ENCODE assay signal across 8 cellular contexts in genomic region chr1:204445860-204446412, GRCh38. TPM values are rescaled to one million over a fixed set of nuclear protein-coding genes. Genes with fewer than 3 reads are reported as not detected.
DNase-seq lines count a peak whose midpoint lies in the region; ATAC-seq and TF ChIP-seq lines count a peak whose summit lies in the region.

No MANE protein-coding gene starts in this region.

- ATAC-seq in activated naive CD8-positive, alpha-beta T cell treated with anti-CD3 and anti-CD28 coated beads, Interleukin-2, amount 50 U/mL, for 24 hours = peak; percentile 9
- ATAC-seq in memory B cell (ENCODE audit: low read depth) (peak; percentile 23), GM19328 (IDR thresholded peaks at IDR 0.05; ENCODE audit: unreplicated experiment) (no peak)

- no peak overlapping the region for H3K4me3 Mint-ChIP-seq in HFFc6
- H3K4me3 Mint-ChIP-seq in activated naive CD8-positive, alpha-beta T cell treated with anti-CD3 and anti-CD28 coated beads, Interleukin-2, amount 50 U/mL, for 24 hours = no peak overlapping the region
- H3K4me3 Mint-ChIP-seq in memory B cell = no peak overlapping the region
- H3K4me3 Mint-ChIP-seq in CD14-positive monocyte = no peak overlapping the region

- TF ChIP-seq CTCF in HFFc6 (IDR thresholded peaks at IDR 0.05) = peak; percentile 72
- TF ChIP-seq CTCF in CD14-positive monocyte (IDR thresholded peaks at IDR 0.05) = no peak

- H3K27ac Mint-ChIP-seq in HFFc6 (no peak overlapping the region), memory B cell (peak overlapping the region; percentile 85), CD14-positive monocyte (no peak overlapping the region)
- no peak overlapping the region for H3K27ac Mint-ChIP-seq in activated naive CD8-positive, alpha-beta T cell treated with anti-CD3 and anti-CD28 coated beads, Interleukin-2, amount 50 U/mL, for 24 hours

- DNase-seq in DMS53 (lab: John Stamatoyannopoulos, UW) (peak; percentile 77), HFFc6 (peak; percentile 20), RPMI7951 (ENCODE audit: low read depth) (peak; percentile 51), memory B cell (ENCODE audit: low spot score in 2 of 2) (peak; percentile 45 to 50), GF-D8 (lab: John Stamatoyannopoulos, UW) (no peak), CD14-positive monocyte (ENCODE audit: low spot score) (no peak)
- DNase-seq in activated naive CD8-positive, alpha-beta T cell treated with anti-CD3 and anti-CD28 coated beads, Interleukin-2, amount 50 U/mL, for 24 hours = peak; percentile 73

- intact Hi-C loops in CD14-positive monocyte (cut with micrococcal nuclease) = loop anchor here (1.0 to 5.0 kb wide), 2 partner anchors 56 to 57 kb away; no protein-coding TSS in a partner anchor

- peaks cover 13% of the 10 kb centered on the region for H3K27me3 Mint-ChIP-seq in HFFc6 (ENCODE audit: insufficient read depth)
- no peaks in the 10 kb centered on the region for H3K27me3 Mint-ChIP-seq in activated naive CD8-positive, alpha-beta T cell treated with anti-CD3 and anti-CD28 coated beads, Interleukin-2, amount 50 U/mL, for 24 hours
- no peaks in the 10 kb centered on the region for H3K27me3 Mint-ChIP-seq in memory B cell
- H3K27me3 Mint-ChIP-seq in CD14-positive monocyte (ENCODE audit: low read depth in 3 of 3) = peaks cover 0 to 5% (median 2%) of the 10 kb centered on the region in 3 donors

- H3K4me1 Mint-ChIP-seq in HFFc6 (ENCODE audit: low read depth) (peaks cover 10% of the 10 kb centered on the region; the same call in 1 of the 2 replicates), memory B cell (peaks cover 40% of the 10 kb centered on the region), CD14-positive monocyte (peaks cover 13% of the 10 kb centered on the region)
- peaks cover 38% of the 10 kb centered on the region for H3K4me1 Mint-ChIP-seq in activated naive CD8-positive, alpha-beta T cell treated with anti-CD3 and anti-CD28 coated beads, Interleukin-2, amount 50 U/mL, for 24 hours

- H3K36me3 Mint-ChIP-seq in HFFc6 (ENCODE audit: low read depth) = no peaks in the 10 kb centered on the region; the same call in 1 of the 2 replicates
- H3K36me3 Mint-ChIP-seq in activated naive CD8-positive, alpha-beta T cell treated with anti-CD3 and anti-CD28 coated beads, Interleukin-2, amount 50 U/mL, for 24 hours (ENCODE audit: low read depth) = peaks cover 35% of the 10 kb centered on the region
- peaks cover 48% of the 10 kb centered on the region for H3K36me3 Mint-ChIP-seq in memory B cell
- peaks cover 30 to 36% of the 10 kb centered on the region in 2 donors for H3K36me3 Mint-ChIP-seq in CD14-positive monocyte

- H3K9me3 Mint-ChIP-seq in HFFc6 = no peaks in the 10 kb centered on the region
- no peaks in the 10 kb centered on the region for H3K9me3 Mint-ChIP-seq in activated naive CD8-positive, alpha-beta T cell treated with anti-CD3 and anti-CD28 coated beads, Interleukin-2, amount 50 U/mL, for 24 hours
- H3K9me3 Mint-ChIP-seq in memory B cell = no peaks in the 10 kb centered on the region
- no peaks in the 10 kb centered on the region for H3K9me3 Mint-ChIP-seq in CD14-positive monocyte

RNA-seq across cellular contexts. Expression of gene PPP1R15B, which starts 34.3 kb away (rescaled TPM):
- 10 to 100 TPM; 27.4 to 34.8 (median 30.9) TPM for total RNA-seq in HFFc6 (2021; fragmentation: NEBNext Ultra II Directional; extraction: Animal tissue kit (Norgen Biotek cat#: 25700))
- 18.3 and 21.7 TPM in 2 replicates for total RNA-seq in RPMI7951 (2014; rRNA removed; shearing (Covaris generic))
- 10 to 100 TPM; 31.1 to 31.8 TPM for polyA plus RNA-seq in CD14-positive monocyte

RNA-seq across cellular contexts. Expression of gene PIK3C2B, which starts 48.7 kb away (rescaled TPM):
- 1 to 10 TPM; 1.6 to 3.2 (median 2.0) TPM for total RNA-seq in HFFc6 (2021; fragmentation: NEBNext Ultra II Directional; extraction: Animal tissue kit (Norgen Biotek cat#: 25700))
- 0.49 and 1.1 TPM in 2 replicates for total RNA-seq in RPMI7951 (2014; rRNA removed; shearing (Covaris generic))
- polyA plus RNA-seq in CD14-positive monocyte = under 1 TPM in 1 of 2 donors, not detected in 1; 0.04 TPM

Comparison
In these comparisons a context has a peak if more than half of its experiments do, and no peak if none do; other contexts are left out.
1. DNase-seq: peak in DMS53 (single experiment), HFFc6 (single experiment), RPMI7951 (single experiment), activated naive CD8-positive, alpha-beta T cell treated with anti-CD3 and anti-CD28 coated beads, Interleukin-2, amount 50 U/mL, for 24 hours (single experiment) and memory B cell (2 of 2); none in GF-D8 (single experiment) and CD14-positive monocyte (single experiment).